ENCODE assay signal across 13 cellular contexts in genomic region chr10:77533887-77534278, GRCh38.
DNase-seq lines count a peak whose midpoint lies in the region; ATAC-seq, FAIRE-seq and TF ChIP-seq lines count a peak whose summit lies in the region.
"Had no signal": no experiment of that assay in that cellular context is flagged by ENCODE, and none has a peak within 500 bp of the region (broad histone marks: within the 10 kb centered on the region; RNA-seq: fewer than 3 reads in every experiment).

No MANE protein-coding gene starts in this region.

- WGBS in pancreas, 2 donors: 27 to 33% methylated on average over 1 of the region's 1 CpG

- H3K27me3 ChIP-seq in BE2C: no peaks in the 10 kb centered on the region
- H3K27me3 ChIP-seq in pancreas: no peaks in the 10 kb centered on the region
- H3K27me3 ChIP-seq: adrenal gland, ovary had no signal

- TF ChIP-seq CTCF in BE2C (IDR thresholded peaks at IDR 0.05; ENCODE audit: low read depth, low read length): no peak
- no peak for TF ChIP-seq CTCF in RWPE1 (conservative IDR thresholded peaks at IDR 0.05; ENCODE audit: low read depth)
- TF ChIP-seq CTCF in pancreas (IDR thresholded peaks at IDR 0.05): no peak

- H3K27ac ChIP-seq in RWPE1 (no peak overlapping the region), pancreas (no peak overlapping the region)
- H3K27ac ChIP-seq: ovary had no signal

- H3K36me3 ChIP-seq in BE2C (no peaks in the 10 kb centered on the region), pancreas (no peaks in the 10 kb centered on the region)
- H3K36me3 ChIP-seq: adrenal gland, ovary had no signal

- H3K4me3 ChIP-seq in BE2C (ENCODE audit: low read depth, low read length): no peak overlapping the region
- H3K4me3 ChIP-seq in pancreas: no peak overlapping the region
- H3K4me3 ChIP-seq: adrenal gland, ovary had no signal

- FAIRE-seq in pancreas (lab: Jason Lieb, UNC): no peak

- DNase-seq in BE2C: peak; percentile 82
- peak; percentile 51 for DNase-seq in M059J (ENCODE audit: low read depth)
- peak; percentile 68 for DNase-seq in RWPE1 (ENCODE audit: low spot score)
- no peak for DNase-seq in left colon
- DNase-seq in activated T-cell treated with anti-CD3 and anti-CD28 coated beads, Interleukin-2, amount 50 U/mL, for 48 hours: no peak
- no peak for DNase-seq in pancreas
- DNase-seq: activated CD4-positive, alpha-beta T cell treated with anti-CD3 and anti-CD28 coated beads, Interleukin-2, amount 50 U/mL, for 48 hours; adrenal gland; mesendoderm; ovary; Right ventricle myocardium superior had no signal

- ATAC-seq in left colon (peak; percentile 71), GM19455 (IDR thresholded peaks at IDR 0.05; ENCODE audit: unreplicated experiment) (no peak), pancreas (no peak), HG03196 (IDR thresholded peaks at IDR 0.05; ENCODE audit: unreplicated experiment) (no peak)

- intact Hi-C loops in left colon (cut with DNase I, micrococcal nuclease): no loop called here
- intact Hi-C loops in pancreas (cut with DNase I): no loop called here

- CTCF ChIA-PET in RWPE1 (lab: Yijun Ruan, JAX): interaction anchor here (0.6 kb wide), 1 partner anchor 82 kb away, joined by 3 read pairs; no protein-coding TSS in a partner anchor

- no peaks in the 10 kb centered on the region; the same call in 1 of the 2 replicates for H3K9me3 ChIP-seq in BE2C
- H3K9me3 ChIP-seq in pancreas: no peaks in the 10 kb centered on the region
- H3K9me3 ChIP-seq: adrenal gland, ovary had no signal

- POLR2A ChIA-PET in RWPE1 (lab: Yijun Ruan, JAX; ENCODE audit: low non-redundant PET): no interaction called here

- peaks cover 38% of the 10 kb centered on the region for H3K4me1 ChIP-seq in BE2C
- no peaks in the 10 kb centered on the region for H3K4me1 ChIP-seq in pancreas

Comparison
In these comparisons a context has a peak if more than half of its experiments do, and no peak if none do; other contexts are left out.
1. DNase-seq: peak in BE2C (single experiment), M059J (single experiment) and RWPE1 (single experiment); none in left colon (0 of 2), activated T-cell treated with anti-CD3 and anti-CD28 coated beads, Interleukin-2, amount 50 U/mL, for 48 hours (0 of 2) and pancreas (0 of 6).